In the genomic region with DNA sequence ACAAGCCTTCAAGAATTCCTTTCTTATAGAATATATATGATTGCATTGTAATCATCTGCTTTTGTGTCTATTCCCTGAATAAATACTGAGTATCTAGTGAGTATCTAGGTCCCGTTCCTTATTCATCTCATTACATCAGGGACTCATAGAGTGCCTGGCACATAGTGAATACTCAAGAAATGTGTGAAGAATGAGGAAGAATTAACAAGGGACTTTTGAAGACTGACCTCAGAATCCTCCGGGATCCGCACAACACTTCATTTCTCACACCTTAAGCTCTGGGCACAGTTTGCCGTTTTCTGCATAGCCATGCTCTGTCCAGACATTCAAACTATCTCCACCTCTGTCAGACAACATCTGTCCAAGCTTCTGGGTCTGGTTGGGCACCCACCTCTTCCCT, we compare ENCODE assay signal across 16 cellular contexts.
DNase-seq lines count a peak whose midpoint lies in the region; ATAC-seq and TF ChIP-seq lines count a peak whose summit lies in the region.
"Had no signal": no experiment of that assay in that cellular context is flagged by ENCODE, and none has a peak within 500 bp of the region (broad histone marks: within the 10 kb centered on the region; RNA-seq: fewer than 3 reads in every experiment).

No MANE protein-coding gene starts in this region.

- no peak overlapping the region for H2AFZ ChIP-seq in OCI-LY3 (ENCODE audit: low read depth, low read length)

- no peak overlapping the region for H4K5ac ChIP-seq in mesendoderm (ENCODE audit: low read length)

- H2BK15ac ChIP-seq in mesendoderm (replicated peaks; ENCODE audit: low read depth) = no peak overlapping the region

- H3K36me3 ChIP-seq in OCI-LY3 (replicated peaks; ENCODE audit: low read depth, low read length) = no peaks in the 10 kb centered on the region
- no peaks in the 10 kb centered on the region for H3K36me3 ChIP-seq in lower lobe of right lung
- H3K36me3 ChIP-seq in mesendoderm (ENCODE audit: control insufficient read depth, insufficient read depth, low read length) = no peaks in the 10 kb centered on the region

- H3K56ac ChIP-seq in mesendoderm (ENCODE audit: low read length) = no peak overlapping the region

- TF ChIP-seq CTCF in OCI-LY3 (IDR thresholded peaks at IDR 0.05; ENCODE audit: low read depth, low read length) (no peak), epithelial cell of proximal tubule (conservative IDR thresholded peaks at IDR 0.05; ENCODE audit: low read depth, low read length) (no peak), lower lobe of right lung (IDR thresholded peaks at IDR 0.05) (no peak), CD14-positive monocyte (IDR thresholded peaks at IDR 0.05) (no peak)

- H3K4me3 Mint-ChIP-seq in stimulated activated naive B cell treated with anti-CD40 and anti-IgM and Interleukin-4, amounts not matched to agents 10 μg/mL and 1 μg/mL and 100 μg/mL, for 72 hours = no peak overlapping the region
- H3K4me3 Mint-ChIP-seq in CD14-positive monocyte = no peak overlapping the region
- H3K4me3 Mint-ChIP-seq: CD4-positive, CD25-positive, alpha-beta regulatory T cell; CD8-positive, alpha-beta T cell had no signal

- no peaks in the 10 kb centered on the region for H3K79me2 ChIP-seq in OCI-LY3 (ENCODE audit: low read length)
- H3K79me2 ChIP-seq in mesendoderm (ENCODE audit: control insufficient read depth, insufficient read depth, low read length) = no peaks in the 10 kb centered on the region

- H3K9me3 Mint-ChIP-seq in stimulated activated naive B cell treated with anti-CD40 and anti-IgM and Interleukin-4, amounts not matched to agents 10 μg/mL and 1 μg/mL and 100 μg/mL, for 72 hours = no peaks in the 10 kb centered on the region
- H3K9me3 Mint-ChIP-seq in CD14-positive monocyte = peaks cover 0 to 5% (median 0%) of the 10 kb centered on the region in 7 donors
- H3K9me3 Mint-ChIP-seq: CD8-positive, alpha-beta T cell had no signal

- no peaks in the 10 kb centered on the region for H3K4me1 Mint-ChIP-seq in stimulated activated naive B cell treated with anti-CD40 and anti-IgM and Interleukin-4, amounts not matched to agents 10 μg/mL and 1 μg/mL and 100 μg/mL, for 72 hours
- H3K4me1 Mint-ChIP-seq in CD14-positive monocyte = peaks cover 12% of the 10 kb centered on the region
- H3K4me1 Mint-ChIP-seq: CD4-positive, CD25-positive, alpha-beta regulatory T cell had no signal

- H3K27ac ChIP-seq in OCI-LY3 (ENCODE audit: low read length) (no peak overlapping the region), lower lobe of right lung (no peak overlapping the region), mesendoderm (ENCODE audit: low read depth, low read length) (no peak overlapping the region)

- no peaks in the 10 kb centered on the region for H3K36me3 Mint-ChIP-seq in stimulated activated naive B cell treated with anti-CD40 and anti-IgM and Interleukin-4, amounts not matched to agents 10 μg/mL and 1 μg/mL and 100 μg/mL, for 72 hours
- H3K36me3 Mint-ChIP-seq in CD14-positive monocyte = peaks cover 0 to 7% of the 10 kb centered on the region in 2 donors
- H3K36me3 Mint-ChIP-seq: CD4-positive, CD25-positive, alpha-beta regulatory T cell; CD8-positive, alpha-beta T cell had no signal

- H3K27me3 ChIP-seq in OCI-LY3 (ENCODE audit: low read depth, low read length) (peaks cover 7% of the 10 kb centered on the region; the same call in 1 of the 2 replicates), lower lobe of right lung (ENCODE audit: low read depth) (no peaks in the 10 kb centered on the region), mesendoderm (ENCODE audit: insufficient read depth, low read length, poor library complexity) (no peaks in the 10 kb centered on the region)

- no peaks in the 10 kb centered on the region for H4K20me1 ChIP-seq in OCI-LY3 (ENCODE audit: insufficient read depth, low read length)

- H2BK120ac ChIP-seq in mesendoderm (ENCODE audit: low read depth, low read length) = no peak overlapping the region

- no peak overlapping the region for H2BK5ac ChIP-seq in mesendoderm (ENCODE audit: low read length)

- H3K79me1 ChIP-seq in mesendoderm (ENCODE audit: low read length) = no peaks in the 10 kb centered on the region

- ATAC-seq in lower lobe of right lung = peak; percentile 33 to 50
- no peak for ATAC-seq in stimulated activated naive B cell treated with anti-CD40 and anti-IgM and Interleukin-4, amounts not matched to agents 10 μg/mL and 1 μg/mL and 100 μg/mL, for 72 hours (replicated peaks)
- ATAC-seq: CD8-positive, alpha-beta T cell had no signal

- no peaks in the 10 kb centered on the region for H3K27me3 Mint-ChIP-seq in stimulated activated naive B cell treated with anti-CD40 and anti-IgM and Interleukin-4, amounts not matched to agents 10 μg/mL and 1 μg/mL and 100 μg/mL, for 72 hours
- no peaks in the 10 kb centered on the region for H3K27me3 Mint-ChIP-seq in CD14-positive monocyte (ENCODE audit: low read depth in 3 of 3)
- H3K27me3 Mint-ChIP-seq: CD4-positive, CD25-positive, alpha-beta regulatory T cell had no signal

- no peak overlapping the region for H3K4me3 ChIP-seq in OCI-LY3 (ENCODE audit: low read length)
- no peak overlapping the region for H3K4me3 ChIP-seq in epithelial cell of proximal tubule (ENCODE audit: low read depth, low read length)
- no peak overlapping the region for H3K4me3 ChIP-seq in lower lobe of right lung
- no peak overlapping the region for H3K4me3 ChIP-seq in mesendoderm (ENCODE audit: low read length)

- H3K9me3 ChIP-seq in OCI-LY3 (ENCODE audit: insufficient read depth, low read length) (no peaks in the 10 kb centered on the region), lower lobe of right lung (no peaks in the 10 kb centered on the region)
- H3K9me3 ChIP-seq: Caco-2 had no signal

- no peak overlapping the region for H3K4ac ChIP-seq in mesendoderm (ENCODE audit: low read depth, low read length)

- DNase-seq in epithelial cell of proximal tubule (ENCODE audit: low read depth) = peak; percentile 45
- DNase-seq in lower lobe of right lung = no peak
- no peak for DNase-seq in stimulated activated naive B cell treated with anti-CD40 and anti-IgM and Interleukin-4, amounts not matched to agents 10 μg/mL and 1 μg/mL and 100 μg/mL, for 72 hours
- no peak for DNase-seq in NCI-H1930 (lab: John Stamatoyannopoulos, UW)
- no peak for DNase-seq in hypothalamus (lab: John Stamatoyannopoulos, UW)
- DNase-seq in mesendoderm = no peak
- no peak for DNase-seq in CD14-positive monocyte (ENCODE audit: low spot score)
- DNase-seq: C1 segment of cervical spinal cord; Caco-2; CD4-positive, CD25-positive, alpha-beta regulatory T cell; CD8-positive, alpha-beta T cell; DMS153; DND-41; H7; HCEC 1CT had no signal

- H2AK5ac ChIP-seq in mesendoderm (ENCODE audit: low read length) = no peak overlapping the region

- intact Hi-C loops in lower lobe of right lung (cut with DNase I) = no loop called here
- intact Hi-C loops in CD14-positive monocyte (cut with micrococcal nuclease) = no loop called here

- peak overlapping the region; percentile 21; the same call in 1 of the 2 replicates for H3K4me2 ChIP-seq in OCI-LY3 (ENCODE audit: low read length)
- no peak overlapping the region for H3K4me2 ChIP-seq in mesendoderm (ENCODE audit: low read length)

- no peak overlapping the region for H3K23ac ChIP-seq in mesendoderm (ENCODE audit: low read length)

- H3K27ac Mint-ChIP-seq in stimulated activated naive B cell treated with anti-CD40 and anti-IgM and Interleukin-4, amounts not matched to agents 10 μg/mL and 1 μg/mL and 100 μg/mL, for 72 hours = peak overlapping the region; percentile 10
- H3K27ac Mint-ChIP-seq in CD14-positive monocyte = no peak overlapping the region
- H3K27ac Mint-ChIP-seq: CD4-positive, CD25-positive, alpha-beta regulatory T cell; CD8-positive, alpha-beta T cell had no signal

- H3K4me1 ChIP-seq in OCI-LY3 (ENCODE audit: low read length) = peaks cover 24% of the 10 kb centered on the region
- H3K4me1 ChIP-seq in lower lobe of right lung = peaks cover 1% of the 10 kb centered on the region
- no peaks in the 10 kb centered on the region for H3K4me1 ChIP-seq in mesendoderm (ENCODE audit: control insufficient read depth, low read depth, low read length)

- WGBS in mesendoderm (ENCODE audit: extremely low coverage, insufficient coverage, low lambda C conversion rate) = no CpG with 5 or more reads among the region's 4 CpGs

- no peak overlapping the region for H3K18ac ChIP-seq in mesendoderm (ENCODE audit: low read length)

- no peak overlapping the region for H4K8ac ChIP-seq in mesendoderm (ENCODE audit: low read depth, low read length)

- H3K9ac ChIP-seq in OCI-LY3 (ENCODE audit: low read length) = no peak overlapping the region
- H3K9ac ChIP-seq in mesendoderm (ENCODE audit: low read length) = no peak overlapping the region

Comparison
In these comparisons a context has a peak if more than half of its experiments do, and no peak if none do; other contexts are left out.
1. ATAC-seq: peak in lower lobe of right lung (2 of 2); none in stimulated activated naive B cell treated with anti-CD40 and anti-IgM and Interleukin-4, amounts not matched to agents 10 μg/mL and 1 μg/mL and 100 μg/mL, for 72 hours (0 of 2).